In genomic region chr13:97030705-97031452, GRCh38 we compare ENCODE assay signal across 8 cellular contexts. TPM values are rescaled to one million over a fixed set of nuclear protein-coding genes. Genes with fewer than 3 reads are reported as not detected.
DNase-seq lines count a peak whose midpoint lies in the region; ATAC-seq, FAIRE-seq and TF ChIP-seq lines count a peak whose summit lies in the region.

No MANE protein-coding gene starts in this region.

- TF ChIP-seq EP300 in A549 (IDR thresholded peaks at IDR 0.05) = no peak

- peak; percentile 38; the same call in 2 of the 3 replicates for TF ChIP-seq CTCF in A549 (IDR thresholded peaks at IDR 0.05)
- TF ChIP-seq CTCF in endodermal cell (conservative IDR thresholded peaks at IDR 0.05) = peak; percentile 65

- DNase-seq in A549 (ENCODE audit: low read depth in 1 of 2, low spot score in 1 of 2) = peak; percentile 31 to 69
- peak; percentile 12 for DNase-seq in NCI-H446 treated with DMSO at 0.1 percent for 48 hours (lab: John Stamatoyannopoulos, UW)
- DNase-seq in endodermal cell = no peak
- peak; percentile 44 for DNase-seq in small intestine
- no peak for DNase-seq in mucosa of gallbladder (ENCODE audit: low spot score)

- H3K9me3 ChIP-seq in A549 = no peaks in the 10 kb centered on the region
- H3K9me3 ChIP-seq in endodermal cell (ENCODE audit: control insufficient read depth, low read length) = no peaks in the 10 kb centered on the region
- H3K9me3 ChIP-seq in small intestine (ENCODE audit: control insufficient read depth, low read depth) = no peaks in the 10 kb centered on the region

- WGBS in A549 (ENCODE audit: missing lambda C conversion rate) = 11% methylated on average over 2 of the region's 2 CpGs
- WGBS in endodermal cell (ENCODE audit: insufficient coverage in 1 of 2, insufficient read length in 1 of 2), 2 experiments = 83 to 96% methylated on average over 1 to 2 of the region's 2 CpGs
- 11 to 43% (median 31%) methylated on average over 2 of the region's 2 CpGs for WGBS in small intestine, 3 donors

- H3K27ac Mint-ChIP-seq in endodermal cell = no peak overlapping the region

- no peaks in the 10 kb centered on the region for H3K4me1 Mint-ChIP-seq in endodermal cell

- POLR2A ChIA-PET in A549 (lab: Yijun Ruan, JAX) = no interaction called here

- H3K36me3 ChIP-seq in endodermal cell (ENCODE audit: control insufficient read depth, insufficient read depth, low read length) (no peaks in the 10 kb centered on the region), small intestine (ENCODE audit: control insufficient read depth in 2 of 2, insufficient read depth in 2 of 2, low read length in 2 of 2) (no peaks in the 10 kb centered on the region)

- H3K4me1 ChIP-seq in A549 = no peaks in the 10 kb centered on the region
- no peaks in the 10 kb centered on the region for H3K4me1 ChIP-seq in endodermal cell (ENCODE audit: control insufficient read depth, insufficient read depth, low read length)
- no peaks in the 10 kb centered on the region for H3K4me1 ChIP-seq in small intestine (ENCODE audit: control insufficient read depth in 2 of 2, insufficient read depth in 1 of 2, low read depth in 1 of 2, low read length in 1 of 2)

- H3K27ac ChIP-seq in A549 (no peak overlapping the region), endodermal cell (ENCODE audit: low read depth, low read length) (no peak overlapping the region), small intestine (ENCODE audit: low read depth in 1 of 2, low read length in 1 of 2) (no peak overlapping the region)

- no peak overlapping the region for H3K9ac ChIP-seq in endodermal cell (ENCODE audit: extremely low read depth, low read length, poor library complexity, severe bottlenecking)

- no peak for TF ChIP-seq POLR2A in A549 (IDR thresholded peaks at IDR 0.05; ENCODE audit: low read length)

- no peaks in the 10 kb centered on the region for H3K36me3 Mint-ChIP-seq in endodermal cell (ENCODE audit: low read depth)

- peak; percentile 41 to 68; a peak in 4 of 5 replicates for TF ChIP-seq RAD21 in A549 (conservative IDR thresholded peaks at IDR 0.05 in 1 of 2, IDR thresholded peaks at IDR 0.05 in 1 of 2)

- no peaks in the 10 kb centered on the region for H3K9me3 Mint-ChIP-seq in endodermal cell

- FAIRE-seq in A549 (lab: Jason Lieb, UNC) (no peak), small intestine (lab: Jason Lieb, UNC) (no peak)

- H3K4me3 ChIP-seq in A549 = no peak overlapping the region
- no peak overlapping the region for H3K4me3 ChIP-seq in endodermal cell (ENCODE audit: low read length)
- no peak overlapping the region for H3K4me3 ChIP-seq in small intestine (ENCODE audit: low read depth in 1 of 2, low read length in 2 of 2)

- peak; percentile 70 to 74; a peak in 4 of 6 replicates for ATAC-seq in A549
- ATAC-seq in GM21576 (IDR thresholded peaks at IDR 0.05; ENCODE audit: unreplicated experiment) = peak; percentile 43
- no peak for ATAC-seq in GM19455 (IDR thresholded peaks at IDR 0.05; ENCODE audit: unreplicated experiment)
- ATAC-seq in GM19395 (IDR thresholded peaks at IDR 0.05; ENCODE audit: unreplicated experiment) = no peak

- H3K4me3 Mint-ChIP-seq in endodermal cell = no peak overlapping the region

- H3K27me3 Mint-ChIP-seq in endodermal cell (ENCODE audit: insufficient read depth) = peaks cover 6% of the 10 kb centered on the region

- CTCF ChIA-PET in A549 (lab: Yijun Ruan, JAX) = interaction anchor here (0.7 to 1.0 kb wide), 3 partner anchors 80 to 327 kb away, joined by 3 read pairs; no protein-coding TSS in a partner anchor

- H3K4me2 ChIP-seq in A549 = no peak overlapping the region

- H3K27me3 ChIP-seq in endodermal cell (ENCODE audit: control insufficient read depth, insufficient read depth, low read length, poor library complexity, severe bottlenecking) = no peaks in the 10 kb centered on the region
- no peaks in the 10 kb centered on the region for H3K27me3 ChIP-seq in small intestine (ENCODE audit: control insufficient read depth in 2 of 2, insufficient read depth in 2 of 2, low read length in 2 of 2)

TF ChIP-seq in A549, 52 proteins besides CTCF, POLR2A, EP300 and RAD21:
- TF ChIP-seq NR3C1 (IDR thresholded peaks at IDR 0.05) (no peak), SMC3 (IDR thresholded peaks at IDR 0.05) (peak; percentile 33; the same call in 1 of the 3 replicates)

RNA-seq across cellular contexts. Expression of gene OXGR1, which starts 36.6 kb away (rescaled TPM):
- not detected in 2 replicates for polyA plus RNA-seq in A549 (2011; rRNA removed)
- not detected in 2 replicates for polyA plus RNA-seq in A549 (2012; cell fraction: cytosol; rRNA removed)
- polyA plus RNA-seq in A549 (2012; cell fraction: nucleus; rRNA removed) = not detected in 2 replicates
- not detected in 3 replicates for polyA plus RNA-seq in A549 (2017; fragmentation: RNase III; extraction: RNeasy Plus Mini Kit Qiagen cat#74134 plus additional on column Dnase treatment)
- not detected in 2 replicates for polyA minus RNA-seq in A549 (2011; rRNA and poly(A)+ RNA removed)
- 1 to 10 TPM; 1.4 to 1.6 TPM for total RNA-seq in endodermal cell
- polyA plus RNA-seq in endodermal cell (2013, experiment 1 of 2) = 0.75 TPM
- 1.7 TPM for polyA plus RNA-seq in endodermal cell (2013, experiment 2 of 2)
- polyA plus RNA-seq in small intestine = under 1 TPM in 1 of 3 donors, not detected in 2; 0.19 TPM
- total RNA-seq in mucosa of gallbladder = not detected

Comparison
In these comparisons a context has a peak if more than half of its experiments do, and no peak if none do; other contexts are left out.
1. ATAC-seq: peak in A549 (2 of 2) and GM21576 (single experiment); none in GM19455 (single experiment) and GM19395 (single experiment).
2. DNase-seq: peak in A549 (2 of 2), NCI-H446 treated with DMSO at 0.1 percent for 48 hours (single experiment) and small intestine (single experiment); none in endodermal cell (single experiment) and mucosa of gallbladder (single experiment).